Comparison of ENCODE assay signal across 24 cellular contexts in genomic region chr13:112716841-112717520, GRCh38. TPM values are rescaled to one million over a fixed set of nuclear protein-coding genes. Genes with fewer than 3 reads are reported as not detected.
DNase-seq lines count a peak whose midpoint lies in the region; ATAC-seq, FAIRE-seq and TF ChIP-seq lines count a peak whose summit lies in the region.
"Had no signal": no experiment of that assay in that cellular context is flagged by ENCODE, and none has a peak within 500 bp of the region (broad histone marks: within the 10 kb centered on the region; RNA-seq: fewer than 3 reads in every experiment).

No MANE protein-coding gene starts in this region.

- POLR2A ChIA-PET in H1 (lab: Charles Lee; ENCODE audit: partially characterized antibody): interaction anchor here (1.0 kb wide), 1 partner anchor 12 kb away, joined by 3 read pairs; no protein-coding TSS in a partner anchor

- intact Hi-C loops in left ventricle myocardium superior (cut with micrococcal nuclease) (no loop called here), left ventricle myocardium inferior (cut with micrococcal nuclease) (no loop called here)

- H3K4me1 Mint-ChIP-seq in neural crest cell: peaks cover 70% of the 10 kb centered on the region

- no peak overlapping the region for H2AFZ ChIP-seq in H1 (ENCODE audit: low read length)

- H2AK5ac ChIP-seq in H1 (ENCODE audit: low read depth, low read length): peak overlapping the region; percentile 32; the same call in 1 of the 2 replicates

- H4K20me1 ChIP-seq in H1 (replicated peaks in 1 of 2; ENCODE audit: control insufficient read depth in 1 of 2, insufficient read depth in 2 of 2, low read length in 2 of 2): peaks cover 0 to 2% of the 10 kb centered on the region in 2 experiments

- peaks cover 7% of the 10 kb centered on the region for H3K36me3 Mint-ChIP-seq in neural crest cell (ENCODE audit: low read depth)

- FAIRE-seq in H1 (lab: Jason Lieb, UNC) (no peak), small intestine (lab: Jason Lieb, UNC) (no peak)
- FAIRE-seq: kidney had no signal

- H3K14ac ChIP-seq in H1 (ENCODE audit: insufficient read length): no peak overlapping the region

- TF ChIP-seq CTCF in left ventricle myocardium inferior (IDR thresholded peaks at IDR 0.05; ENCODE audit: borderline replicate concordance) (no peak), H1 (IDR thresholded peaks at IDR 0.05; ENCODE audit: control extremely low read depth in 1 of 3, insufficient read depth in 1 of 3, low read depth in 1 of 3, low read length in 3 of 3) (no peak), neural crest cell (conservative IDR thresholded peaks at IDR 0.05) (no peak), upper lobe of left lung (IDR thresholded peaks at IDR 0.05) (no peak)

- H3K56ac ChIP-seq in H1 (replicated peaks; ENCODE audit: insufficient read length, low read depth, low read length): no peak overlapping the region

- no peak overlapping the region for H4K91ac ChIP-seq in H1 (replicated peaks; ENCODE audit: insufficient read length, low read length)

- no peaks in the 10 kb centered on the region; the same call in 1 of the 2 replicates for H3K23me2 ChIP-seq in H1 (ENCODE audit: low read depth, low read length)

- no peaks in the 10 kb centered on the region for H3K9me3 Mint-ChIP-seq in neural crest cell
- H3K9me3 Mint-ChIP-seq: activated naive CD4-positive, alpha-beta T cell treated with anti-CD3 and anti-CD28 coated beads, Interleukin-2, amount 50 U/mL, for 24 hours; stimulated activated naive CD8-positive, alpha-beta T cell treated with anti-CD3 and anti-CD28 coated beads, Interleukin-15, amount 100 ng/mL, for 72 hours had no signal

- TF ChIP-seq EP300 in H1 (IDR thresholded peaks at IDR 0.05; ENCODE audit: borderline replicate concordance in 1 of 2, low read depth in 2 of 2, low read length in 2 of 2) (no peak), upper lobe of left lung (IDR thresholded peaks at IDR 0.05) (no peak)

- ATAC-seq in left ventricle myocardium superior (no peak), upper lobe of left lung (ENCODE audit: low FRiP score in 2 of 2) (peak in 1 of 2 donors; percentile 17)
- ATAC-seq: stimulated activated naive CD8-positive, alpha-beta T cell treated with anti-CD3 and anti-CD28 coated beads, Interleukin-15, amount 100 ng/mL, for 72 hours had no signal

- H3K27me3 Mint-ChIP-seq in neural crest cell (ENCODE audit: low read depth): peaks cover 3% of the 10 kb centered on the region
- H3K27me3 Mint-ChIP-seq: activated naive CD4-positive, alpha-beta T cell treated with anti-CD3 and anti-CD28 coated beads, Interleukin-2, amount 50 U/mL, for 24 hours; B cell; stimulated activated naive CD8-positive, alpha-beta T cell treated with anti-CD3 and anti-CD28 coated beads, Interleukin-15, amount 100 ng/mL, for 72 hours had no signal

- no peak overlapping the region; the same call in none of the 2 replicates for H2BK20ac ChIP-seq in H1 (ENCODE audit: low read length)

- CTCF ChIA-PET in H1 (lab: Charles Lee; ENCODE audit: partially characterized antibody): interaction anchor here (0.6 kb wide), 1 partner anchor 137 kb away, joined by 3 read pairs; no protein-coding TSS in a partner anchor

- H3K4me3 ChIP-seq in left ventricle myocardium inferior (no peak overlapping the region), H1 (ENCODE audit: extremely low read depth in 1 of 4, insufficient read depth in 2 of 4, low read depth in 3 of 4, low read length in 4 of 4) (no peak overlapping the region), upper lobe of left lung (no peak overlapping the region), small intestine (ENCODE audit: low read depth in 1 of 2, low read length in 2 of 2) (no peak overlapping the region)
- H3K4me3 ChIP-seq: breast epithelium, tibial nerve had no signal

- H3K27ac Mint-ChIP-seq in neural crest cell (ENCODE audit: unreplicated experiment): peak overlapping the region; percentile 38
- H3K27ac Mint-ChIP-seq: B cell had no signal

- H3K9me3 ChIP-seq in left ventricle myocardium inferior (replicated peaks) (peaks cover 11% of the 10 kb centered on the region), H1 (ENCODE audit: insufficient read depth in 2 of 2, low read depth in 1 of 2, low read length in 1 of 2) (peaks cover 0 to 2% of the 10 kb centered on the region in 2 experiments; a peak in 1 of 4 replicates), upper lobe of left lung (no peaks in the 10 kb centered on the region), small intestine (ENCODE audit: control insufficient read depth, low read depth) (no peaks in the 10 kb centered on the region)
- H3K9me3 ChIP-seq: breast epithelium had no signal

- H3K4me2 ChIP-seq in H1 (ENCODE audit: insufficient read depth in 1 of 2, low read depth in 2 of 2, low read length in 2 of 2): no peak overlapping the region
- H3K4me2 ChIP-seq: KMS-11 had no signal

- DNase-seq in left ventricle myocardium superior (peak; percentile 17), left ventricle myocardium inferior (no peak), H1 (ENCODE audit: low read depth in 1 of 2, low spot score in 2 of 2) (no peak), neural crest cell (ENCODE audit: low read depth, low spot score) (no peak), upper lobe of left lung (peak in 1 of 2 donors; percentile 67), hippocampal formation (lab: John Stamatoyannopoulos, UW) (no peak), Ammon's horn (ENCODE audit: low spot score) (no peak), small intestine (no peak)
- DNase-seq: activated CD4-positive, alpha-beta T cell treated with anti-CD3 and anti-CD28 coated beads, Interleukin-2, amount 50 U/mL, for 1 hour; amygdala; GDM1; kidney; mammary epithelial cell; NCI-H1436; NCI-H2081 treated with DMSO at 0.1 percent for 48 hours; stimulated activated naive CD8-positive, alpha-beta T cell treated with anti-CD3 and anti-CD28 coated beads, Interleukin-15, amount 100 ng/mL, for 72 hours; WERI-Rb-1 had no signal

- 96% methylated on average over 14 of the region's 14 CpGs; no CpG with 5 or more reads in 1 of the 2 experiments for WGBS in H1 (ENCODE audit: extremely low coverage in 1 of 2, insufficient coverage in 1 of 2, insufficient read length in 1 of 2, insufficient replicate concordance in 2 of 2, low coverage in 1 of 2, low lambda C conversion rate in 2 of 2, missing lambda C conversion rate in 1 of 2), 2 experiments
- WGBS in upper lobe of left lung, 2 donors: 56 to 68% methylated on average over 14 of the region's 14 CpGs
- 90 to 91% (median 91%) methylated on average over 14 of the region's 14 CpGs for WGBS in small intestine, 3 donors

- H3K79me1 ChIP-seq in H1 (ENCODE audit: low read depth, low read length): peaks cover 14% of the 10 kb centered on the region

- H3K4ac ChIP-seq in H1 (replicated peaks; ENCODE audit: insufficient read length, low read depth, low read length): no peak overlapping the region

- peaks cover 0 to 84% of the 10 kb centered on the region in 2 experiments; a peak in 2 of 4 replicates for H3K79me2 ChIP-seq in H1 (ENCODE audit: control insufficient read depth in 1 of 2, insufficient read depth in 2 of 2, low read length in 2 of 2)

- no peak overlapping the region for H2BK120ac ChIP-seq in H1 (replicated peaks; ENCODE audit: low read depth, low read length)

- no peak overlapping the region for H3K4me3 Mint-ChIP-seq in neural crest cell
- H3K4me3 Mint-ChIP-seq: activated naive CD4-positive, alpha-beta T cell treated with anti-CD3 and anti-CD28 coated beads, Interleukin-2, amount 50 U/mL, for 24 hours; B cell; stimulated activated naive CD8-positive, alpha-beta T cell treated with anti-CD3 and anti-CD28 coated beads, Interleukin-15, amount 100 ng/mL, for 72 hours had no signal

- H3K4me1 ChIP-seq in left ventricle myocardium inferior (peaks cover 50% of the 10 kb centered on the region), H1 (replicated peaks in 1 of 4; ENCODE audit: control insufficient read depth in 3 of 4, insufficient read depth in 4 of 4, low read length in 3 of 4) (peaks cover 12 to 45% (median 21%) of the 10 kb centered on the region in 4 experiments), upper lobe of left lung (peaks cover 27 to 58% (median 47%) of the 10 kb centered on the region in 4 donors), small intestine (ENCODE audit: control insufficient read depth in 2 of 2, insufficient read depth in 1 of 2, low read depth in 1 of 2, low read length in 1 of 2) (peaks cover 5% of the 10 kb centered on the region in 2 donors)

- no peak overlapping the region for H3K27ac ChIP-seq in left ventricle myocardium inferior (replicated peaks)
- H3K27ac ChIP-seq in H1 (ENCODE audit: low read depth, low read length): no peak overlapping the region
- H3K27ac ChIP-seq in upper lobe of left lung: peak overlapping the region; percentile 36 to 74 (median 68)
- H3K27ac ChIP-seq in small intestine (ENCODE audit: low read depth in 1 of 2, low read length in 1 of 2): no peak overlapping the region
- H3K27ac ChIP-seq: breast epithelium, epithelial cell of prostate, KMS-11, RWPE1, tibial nerve, WERI-Rb-1 had no signal

- no peak overlapping the region for H2BK15ac ChIP-seq in H1 (ENCODE audit: low read length)

- no peak overlapping the region for H3K18ac ChIP-seq in H1 (ENCODE audit: extremely low read depth, low read length)

- H2BK5ac ChIP-seq in H1 (ENCODE audit: low read depth, low read length): no peak overlapping the region

- TF ChIP-seq POLR2A in H1 (IDR thresholded peaks at IDR 0.05; ENCODE audit: control extremely low read depth in 1 of 2, low read depth in 2 of 2, low read length in 2 of 2): no peak
- TF ChIP-seq POLR2A in upper lobe of left lung (IDR thresholded peaks at IDR 0.05): no peak

- no peak for TF ChIP-seq RAD21 in H1 (IDR thresholded peaks at IDR 0.05 in 1 of 2, conservative IDR thresholded peaks at IDR 0.05 in 1 of 2; ENCODE audit: low read depth in 2 of 2, low read length in 2 of 2)

- H4K5ac ChIP-seq in H1 (ENCODE audit: insufficient read length, low read depth, low read length): no peak overlapping the region

- H4K8ac ChIP-seq in H1 (ENCODE audit: extremely low read depth, insufficient read depth, low read length): no peak overlapping the region

- no peaks in the 10 kb centered on the region for H3K27me3 ChIP-seq in left ventricle myocardium inferior (ENCODE audit: low read depth)
- H3K27me3 ChIP-seq in H1 (replicated peaks in 1 of 4; ENCODE audit: control insufficient read depth in 3 of 4, extremely low read depth in 1 of 4, insufficient read depth in 3 of 4, low read length in 3 of 4): no peaks in the 10 kb centered on the region
- no peaks in the 10 kb centered on the region for H3K27me3 ChIP-seq in upper lobe of left lung
- H3K27me3 ChIP-seq in small intestine (ENCODE audit: control insufficient read depth in 2 of 2, insufficient read depth in 2 of 2, low read length in 2 of 2): no peaks in the 10 kb centered on the region
- H3K27me3 ChIP-seq: breast epithelium, tibial nerve had no signal

- H3K9ac ChIP-seq in H1 (replicated peaks in 1 of 4; ENCODE audit: extremely low read depth in 1 of 4, low read depth in 3 of 4, low read length in 3 of 4): no peak overlapping the region
- H3K9ac ChIP-seq: KMS-11 had no signal

- no peak overlapping the region for H3K23ac ChIP-seq in H1 (ENCODE audit: insufficient read length)

- 0 out of 2 replicates have a peak overlapping the region, but pooled peaks have one; percentile 9 for H2BK12ac ChIP-seq in H1 (ENCODE audit: low read depth, low read length)

- peaks cover 8% of the 10 kb centered on the region for H3K36me3 ChIP-seq in left ventricle myocardium inferior
- H3K36me3 ChIP-seq in H1 (ENCODE audit: control insufficient read depth in 2 of 4, insufficient read depth in 4 of 4, low read length in 3 of 4): no peaks in the 10 kb centered on the region
- peaks cover 0 to 3% (median 2%) of the 10 kb centered on the region in 4 donors for H3K36me3 ChIP-seq in upper lobe of left lung
- H3K36me3 ChIP-seq in small intestine (ENCODE audit: control insufficient read depth in 2 of 2, insufficient read depth in 2 of 2, low read length in 2 of 2): no peaks in the 10 kb centered on the region
- H3K36me3 ChIP-seq: breast epithelium had no signal

RNA-seq across cellular contexts. Expression of gene ATP11A, which starts 27.1 kb away (rescaled TPM):
- total RNA-seq in left ventricle myocardium superior (102 TPM), left ventricle myocardium inferior (106 TPM), neural crest cell (97.4 and 99.1 TPM in 2 replicates), upper lobe of left lung (100 to 1,000 TPM; 159 to 285 (median 260) TPM)
- 72.9 and 78.5 TPM in 2 replicates for total RNA-seq in H1 (2021; fragmentation: NEBNext Ultra II Directional; extraction: Animal tissue kit (Norgen Biotek cat#: 25700))
- polyA plus RNA-seq in H1 (2011; rRNA removed) (28.8 and 30.7 TPM in 2 replicates), small intestine (10 to 100 TPM in 1 of 3 donors, 1 to 10 TPM in 2; 3.2 to 15.1 (median 4.0) TPM)
- 14.9 TPM for polyA plus RNA-seq in H1 (2011; cell fraction: cytosol; rRNA removed)
- polyA plus RNA-seq in H1 (2011; cell fraction: nucleus; rRNA removed): 83.2 TPM
- 31.1 to 42.5 TPM (median 35.7 TPM) in 4 replicates for polyA plus RNA-seq in H1 (2012, experiment 1 of 2)
- polyA plus RNA-seq in H1 (2012, experiment 2 of 2): 4.6 TPM
- polyA plus RNA-seq in H1 (2013, experiment 1 of 2): 30.6 TPM
- 28.1 TPM for polyA plus RNA-seq in H1 (2013, experiment 2 of 2)
- polyA minus RNA-seq in H1 (2011; rRNA and poly(A)+ RNA removed): 35.6 and 46.4 TPM in 2 replicates
- 49.0 TPM for polyA minus RNA-seq in H1 (2011; cell fraction: cytosol; rRNA and poly(A)+ RNA removed)
- polyA minus RNA-seq in H1 (2011; cell fraction: nucleus; rRNA and poly(A)+ RNA removed): 68.1 TPM

Comparison
In these comparisons a context has a peak if more than half of its experiments do, and no peak if none do; other contexts are left out.
1. H3K27ac ChIP-seq: peak in upper lobe of left lung (4 of 4); none in left ventricle myocardium inferior (single experiment), H1 (single experiment) and small intestine (0 of 2).